In the genomic region with DNA sequence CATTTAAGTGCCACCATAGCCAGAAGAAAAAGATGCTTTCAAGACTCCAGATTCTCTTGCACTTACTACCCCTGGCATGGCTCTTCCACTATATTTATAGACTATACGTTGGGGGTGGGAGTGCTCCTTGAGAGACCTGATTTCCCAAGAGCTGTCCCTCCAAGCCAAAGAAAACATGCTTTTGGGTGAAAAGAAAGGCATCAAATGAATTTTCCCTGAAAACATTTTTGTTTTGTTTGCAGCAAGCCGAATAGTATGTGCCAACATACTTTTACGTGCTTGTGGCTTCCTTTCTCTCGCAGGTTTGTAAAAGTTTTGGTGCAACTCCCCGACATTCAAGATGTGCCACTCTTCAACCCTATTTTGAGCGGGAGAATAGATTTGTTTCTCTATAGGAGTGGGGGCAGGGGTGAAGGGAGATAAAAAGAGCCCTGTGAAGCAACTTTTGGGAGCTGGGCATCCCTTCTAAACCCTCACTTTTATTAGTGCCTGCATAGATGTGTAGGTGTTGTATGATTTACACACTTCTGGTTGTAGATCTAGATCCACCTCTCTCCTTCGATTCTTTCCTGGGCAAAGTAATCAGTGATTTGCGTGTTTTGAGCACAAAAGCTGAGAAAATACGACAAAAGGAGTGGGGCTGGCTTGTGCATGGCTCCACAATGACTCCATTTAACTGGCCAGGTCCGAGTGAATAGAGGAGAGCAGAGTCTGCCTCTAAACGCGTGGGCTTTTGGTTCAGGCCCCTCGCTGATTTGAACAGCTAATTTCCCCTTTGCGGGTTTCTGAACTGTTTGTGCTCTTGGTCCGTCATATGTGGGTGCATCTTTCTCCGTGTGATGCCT, we compare ENCODE assay signal across 28 cellular contexts. TPM values are rescaled to one million over a fixed set of nuclear protein-coding genes. Genes with fewer than 3 reads are reported as not detected.
DNase-seq lines count a peak whose midpoint lies in the region; ATAC-seq and TF ChIP-seq lines count a peak whose summit lies in the region.
"Had no signal": no experiment of that assay in that cellular context is flagged by ENCODE, and none has a peak within 500 bp of the region (broad histone marks: within the 10 kb centered on the region; RNA-seq: fewer than 3 reads in every experiment).

No MANE protein-coding gene starts in this region.

- H3K36me3 Mint-ChIP-seq in MCF 10A (ENCODE audit: insufficient read depth, unreplicated experiment) (no peaks in the 10 kb centered on the region), HFFc6 (ENCODE audit: low read depth) (no peaks in the 10 kb centered on the region)
- peaks cover 11% of the 10 kb centered on the region for H3K36me3 Mint-ChIP-seq in activated naive CD8-positive, alpha-beta T cell treated with anti-CD3 and anti-CD28 coated beads, Interleukin-2, amount 50 U/mL, for 24 hours (ENCODE audit: low read depth)

- no peaks in the 10 kb centered on the region for H3K79me2 ChIP-seq in mammary epithelial cell (ENCODE audit: insufficient read depth, low read length)

- H3K4me3 Mint-ChIP-seq in MCF 10A (ENCODE audit: unreplicated experiment) (no peak overlapping the region), HFFc6 (no peak overlapping the region)
- H3K4me3 Mint-ChIP-seq in activated naive CD8-positive, alpha-beta T cell treated with anti-CD3 and anti-CD28 coated beads, Interleukin-2, amount 50 U/mL, for 24 hours = no peak overlapping the region
- H3K4me3 Mint-ChIP-seq: activated T-helper 17 cell treated with anti-CD3 and anti-CD28 coated beads, Interleukin-2, amount 50 U/mL, for 72 hours had no signal

- intact Hi-C loops in MCF 10A (cut with micrococcal nuclease) = no loop called here
- intact Hi-C loops in mammary epithelial cell (cut with micrococcal nuclease) = no loop called here

- H3K27me3 ChIP-seq in mammary epithelial cell (ENCODE audit: insufficient read depth, low read length) (peaks cover 64% of the 10 kb centered on the region), BE2C (no peaks in the 10 kb centered on the region)

- CTCF ChIA-PET in MCF 10A (lab: Yijun Ruan, JAX) (interaction anchor here (1.7 kb wide), 1 partner anchor 20 kb away, joined by 4 read pairs; no protein-coding TSS in a partner anchor), mammary epithelial cell (lab: Charles Lee; ENCODE audit: low non-redundant PET) (no interaction called here)

- peaks cover 6% of the 10 kb centered on the region for H3K4me1 Mint-ChIP-seq in MCF 10A (ENCODE audit: insufficient read depth, unreplicated experiment)
- H3K4me1 Mint-ChIP-seq in HFFc6 (ENCODE audit: low read depth) = no peaks in the 10 kb centered on the region
- peaks cover 13% of the 10 kb centered on the region for H3K4me1 Mint-ChIP-seq in activated naive CD8-positive, alpha-beta T cell treated with anti-CD3 and anti-CD28 coated beads, Interleukin-2, amount 50 U/mL, for 24 hours
- H3K4me1 Mint-ChIP-seq: activated T-helper 17 cell treated with anti-CD3 and anti-CD28 coated beads, Interleukin-2, amount 50 U/mL, for 72 hours had no signal

- dilution Hi-C loops in mammary epithelial cell (cut with HindIII; ENCODE audit: low sequenced_read_pairs) = no loop called here

- H2AFZ ChIP-seq in mammary epithelial cell (ENCODE audit: low read depth, low read length) = no peak overlapping the region

- H3K36me3 ChIP-seq in mammary epithelial cell (ENCODE audit: insufficient read depth, low read length) = no peaks in the 10 kb centered on the region
- H3K36me3 ChIP-seq in mesodermal cell (ENCODE audit: control insufficient read depth, insufficient read depth, low read length) = no peaks in the 10 kb centered on the region
- no peaks in the 10 kb centered on the region for H3K36me3 ChIP-seq in BE2C
- H3K36me3 ChIP-seq: BLaER1, esophagus muscularis mucosa, pancreas, right lobe of liver, stomach, upper lobe of right lung had no signal

- no peak overlapping the region for H3K27ac Mint-ChIP-seq in MCF 10A (ENCODE audit: low read depth, unreplicated experiment)
- no peak overlapping the region for H3K27ac Mint-ChIP-seq in HFFc6
- H3K27ac Mint-ChIP-seq in activated naive CD8-positive, alpha-beta T cell treated with anti-CD3 and anti-CD28 coated beads, Interleukin-2, amount 50 U/mL, for 24 hours = no peak overlapping the region
- H3K27ac Mint-ChIP-seq: activated T-helper 17 cell treated with anti-CD3 and anti-CD28 coated beads, Interleukin-2, amount 50 U/mL, for 72 hours had no signal

- H3K27me3 Mint-ChIP-seq in MCF 10A (ENCODE audit: insufficient read depth, unreplicated experiment) (no peaks in the 10 kb centered on the region), HFFc6 (ENCODE audit: insufficient read depth) (peaks cover 20% of the 10 kb centered on the region)
- peaks cover 79% of the 10 kb centered on the region for H3K27me3 Mint-ChIP-seq in activated naive CD8-positive, alpha-beta T cell treated with anti-CD3 and anti-CD28 coated beads, Interleukin-2, amount 50 U/mL, for 24 hours

- POLR2A ChIA-PET in MCF 10A (lab: Yijun Ruan, JAX) = no interaction called here

- H3K4me3 ChIP-seq in mammary epithelial cell (replicated peaks in 1 of 3; ENCODE audit: insufficient read depth in 1 of 3, low read depth in 2 of 3, low read length in 3 of 3) (no peak overlapping the region), mesodermal cell (ENCODE audit: extremely low read depth, insufficient read depth, low read length, poor library complexity, severe bottlenecking) (no peak overlapping the region), BE2C (ENCODE audit: low read depth, low read length) (no peak overlapping the region)
- H3K4me3 ChIP-seq: BLaER1, esophagus muscularis mucosa, pancreas, right lobe of liver, stomach, upper lobe of right lung had no signal

- no peak overlapping the region for H3K4me2 ChIP-seq in mammary epithelial cell (ENCODE audit: insufficient read depth, low read depth, low read length)
- H3K4me2 ChIP-seq: BLaER1 had no signal

- in situ Hi-C loops in mammary epithelial cell (cut with MboI; ENCODE audit: low sequenced_read_pairs in 2 of 2) = no loop called here

- peaks cover 2% of the 10 kb centered on the region for H3K9me3 ChIP-seq in mammary epithelial cell (replicated peaks; ENCODE audit: insufficient read depth, low read length)
- no peaks in the 10 kb centered on the region for H3K9me3 ChIP-seq in mesodermal cell (ENCODE audit: control insufficient read depth, low read length)
- no peaks in the 10 kb centered on the region; the same call in 1 of the 2 replicates for H3K9me3 ChIP-seq in BE2C
- H3K9me3 ChIP-seq: pancreas, right lobe of liver, stomach, upper lobe of right lung had no signal

- no peak overlapping the region for H3K9ac ChIP-seq in mammary epithelial cell (ENCODE audit: insufficient read depth, low read length)
- H3K9ac ChIP-seq: BLaER1 had no signal

- no peak for TF ChIP-seq CTCF in MCF 10A (IDR thresholded peaks at IDR 0.05; ENCODE audit: unreplicated experiment)
- TF ChIP-seq CTCF in mammary epithelial cell (conservative IDR thresholded peaks at IDR 0.05 in 1 of 2, IDR thresholded peaks at IDR 0.05 in 1 of 2; ENCODE audit: extremely low read depth in 1 of 2, insufficient read depth in 1 of 2, low read depth in 1 of 2, low read length in 2 of 2) = no peak
- no peak for TF ChIP-seq CTCF in HFFc6 (IDR thresholded peaks at IDR 0.05)
- no peak for TF ChIP-seq CTCF in BE2C (IDR thresholded peaks at IDR 0.05; ENCODE audit: low read depth, low read length)

- ATAC-seq in activated naive CD8-positive, alpha-beta T cell treated with anti-CD3 and anti-CD28 coated beads, Interleukin-2, amount 50 U/mL, for 24 hours = no peak
- ATAC-seq: activated naive CD4-positive, alpha-beta T cell treated with anti-CD3 and anti-CD28 coated beads, Interleukin-2, amount 50 U/mL, for 72 hours; activated T-helper 17 cell treated with anti-CD3 and anti-CD28 coated beads, Interleukin-2, amount 50 U/mL, for 72 hours; HCT116; pancreas; PC-3; upper lobe of right lung had no signal

- H3K4me1 ChIP-seq in mammary epithelial cell (ENCODE audit: insufficient read depth, low read length) (no peaks in the 10 kb centered on the region), mesodermal cell (ENCODE audit: control insufficient read depth, insufficient read depth, low read length, poor library complexity, severe bottlenecking) (peaks cover 3% of the 10 kb centered on the region), BE2C (no peaks in the 10 kb centered on the region; the same call in 1 of the 2 replicates)
- H3K4me1 ChIP-seq: BLaER1, pancreas had no signal

- H3K27ac ChIP-seq in mammary epithelial cell (ENCODE audit: insufficient read depth, low read depth, low read length) = no peak overlapping the region
- H3K27ac ChIP-seq in caudate nucleus (ENCODE audit: low read depth, low read length) = peak overlapping the region; percentile 96
- H3K27ac ChIP-seq in mesodermal cell (ENCODE audit: low read depth, low read length, severe bottlenecking) = peak overlapping the region; percentile 1
- H3K27ac ChIP-seq: BLaER1, esophagus muscularis mucosa, pancreas, right lobe of liver, upper lobe of right lung had no signal

- no peaks in the 10 kb centered on the region for H3K9me3 Mint-ChIP-seq in MCF 10A (ENCODE audit: unreplicated experiment)
- no peaks in the 10 kb centered on the region for H3K9me3 Mint-ChIP-seq in HFFc6
- H3K9me3 Mint-ChIP-seq in activated naive CD8-positive, alpha-beta T cell treated with anti-CD3 and anti-CD28 coated beads, Interleukin-2, amount 50 U/mL, for 24 hours = peaks cover 16% of the 10 kb centered on the region

- H4K20me1 ChIP-seq in mammary epithelial cell (ENCODE audit: insufficient read depth, low read length) = no peaks in the 10 kb centered on the region
- H4K20me1 ChIP-seq: BLaER1 had no signal

- 7% methylated on average over 16 of the region's 16 CpGs for WGBS in mammary epithelial cell (ENCODE audit: low coverage, missing lambda C conversion rate)
- WGBS in mesodermal cell (ENCODE audit: insufficient coverage in 2 of 2), 2 experiments = 28 to 40% methylated on average over 8 to 11 of the region's 16 CpGs

- DNase-seq in MCF 10A (ENCODE audit: unreplicated experiment) (peak; percentile 54), mammary epithelial cell (no peak), caudate nucleus (lab: John Stamatoyannopoulos, UW) (no peak), HFFc6 (no peak), NCI-H187 (lab: John Stamatoyannopoulos, UW) (no peak), BE2C (no peak)
- DNase-seq in activated naive CD8-positive, alpha-beta T cell treated with anti-CD3 and anti-CD28 coated beads, Interleukin-2, amount 50 U/mL, for 24 hours = no peak
- DNase-seq: activated CD4-positive, alpha-beta T cell treated with anti-CD3 and anti-CD28 coated beads for 4 hours; COR-L47; effector memory CD4-positive, alpha-beta T cell; Karpas-422; kidney; NCI-H2029 treated with DMSO at 0.1 percent for 48 hours; NCI-H82; pancreas; PC-3; right lobe of liver; SHP77; stomach; SW 1271; upper lobe of right lung had no signal

- BruUV-seq in MCF 10A (replicated peaks; lab: Mats Ljungman, UMichigan) (no TSS peak), mammary epithelial cell (replicated peaks; lab: Mats Ljungman, UMichigan) (no TSS peak)

RNA-seq across cellular contexts. Expression of a gene that starts 17.6 kb away (rescaled TPM):
- not detected in 2 replicates for total RNA-seq in MCF 10A (2022)
- not detected for total RNA-seq in mammary epithelial cell
- polyA plus RNA-seq in mammary epithelial cell = not detected
- not detected for polyA minus RNA-seq in mammary epithelial cell
- polyA plus RNA-seq in mesodermal cell (2013, experiment 1 of 2) = 8.7 TPM
- polyA plus RNA-seq in mesodermal cell (2013, experiment 2 of 2) = 6.8 TPM
- not detected for total RNA-seq in HFFc6 (2021; fragmentation: NEBNext Ultra II Directional; extraction: Animal tissue kit (Norgen Biotek cat#: 25700))
- 0.34 TPM for polyA plus RNA-seq in BE2C (2012; ENCODE audit: insufficient read depth, insufficient read length, low read depth)
- total RNA-seq: HT-29, PC-3, right lobe of liver had no signal
